In genomic region chr19:6672693-6673290, GRCh38 we compare ENCODE assay signal across 1 cellular context.
A peak's percentile ranks its signal among the peaks of the same experiment; 100 is the strongest.
TF ChIP-seq lines count a peak whose summit lies in the region.

No MANE protein-coding gene starts in this region.

TF ChIP-seq in H1, 55 proteins besides CTCF, POLR2A, EP300 and RAD21:
- no peak for TF ChIP-seq GTF2F1 (IDR thresholded peaks at IDR 0.05; ENCODE audit: borderline replicate concordance, low read depth, low read length)
- no peak for TF ChIP-seq SIX5 (IDR thresholded peaks at IDR 0.05; ENCODE audit: low read depth, low read length)
- no peak for TF ChIP-seq TCF12 (IDR thresholded peaks at IDR 0.05; ENCODE audit: low read depth, low read length)
- TF ChIP-seq NRF1 (IDR thresholded peaks at IDR 0.05; ENCODE audit: low read depth, low read length), result no peak
- TF ChIP-seq JUND (IDR thresholded peaks at IDR 0.05; ENCODE audit: low read length), result no peak
- no peak for TF ChIP-seq BRCA1 (IDR thresholded peaks at IDR 0.05; ENCODE audit: low read depth, low read length)
- TF ChIP-seq KDM1A (IDR thresholded peaks at IDR 0.05; ENCODE audit: borderline replicate concordance, low read length), result 0 out of 2 replicates have a peak, but pooled peaks have one; percentile 23
